In genomic region chr1:77313491-77313890, GRCh38 we compare ENCODE assay signal across 8 cellular contexts. TPM values are rescaled to one million over a fixed set of nuclear protein-coding genes. Genes with fewer than 3 reads are reported as not detected.
DNase-seq lines count a peak whose midpoint lies in the region; ATAC-seq and TF ChIP-seq lines count a peak whose summit lies in the region.

No MANE protein-coding gene starts in this region.

- H3K4me1 ChIP-seq in BE2C (no peaks in the 10 kb centered on the region), adrenal gland (replicated peaks in 1 of 2) (no peaks in the 10 kb centered on the region), heart right ventricle (no peaks in the 10 kb centered on the region)

- H3K4me3 ChIP-seq in BE2C (ENCODE audit: low read depth, low read length) (no peak overlapping the region), adrenal gland (no peak overlapping the region), heart right ventricle (no peak overlapping the region)

- no peaks in the 10 kb centered on the region for H3K27me3 ChIP-seq in BE2C
- no peaks in the 10 kb centered on the region for H3K27me3 ChIP-seq in adrenal gland
- no peaks in the 10 kb centered on the region for H3K27me3 ChIP-seq in heart right ventricle

- no peaks in the 10 kb centered on the region for H3K9me3 ChIP-seq in BE2C
- H3K9me3 ChIP-seq in adrenal gland (replicated peaks in 1 of 3): no peaks in the 10 kb centered on the region
- H3K9me3 ChIP-seq in heart right ventricle: no peaks in the 10 kb centered on the region

- 52 to 61% (median 55%) methylated on average over 8 of the region's 8 CpGs for WGBS in adrenal gland, 4 donors
- WGBS in heart right ventricle, 2 donors: 54 to 55% methylated on average over 8 of the region's 8 CpGs

- no peak overlapping the region for H3K27ac ChIP-seq in adrenal gland
- H3K27ac ChIP-seq in heart right ventricle: no peak overlapping the region

- peak; percentile 75 for ATAC-seq in GM19351 (IDR thresholded peaks at IDR 0.05; ENCODE audit: unreplicated experiment)
- no peak for ATAC-seq in GM18517 (IDR thresholded peaks at IDR 0.05; ENCODE audit: unreplicated experiment)
- no peak for ATAC-seq in heart right ventricle

- TF ChIP-seq CTCF in BE2C (IDR thresholded peaks at IDR 0.05; ENCODE audit: low read depth, low read length): peak; percentile 45
- TF ChIP-seq CTCF in adrenal gland (IDR thresholded peaks at IDR 0.05): peak in 3 of 6 experiments; percentile 22 to 35 (median 31)
- peak in 3 of 9 donors; percentile 7 to 28 (median 20) for TF ChIP-seq CTCF in heart right ventricle (IDR thresholded peaks at IDR 0.05)

- intact Hi-C loops in adrenal gland (cut with DNase I) (no loop called here), heart right ventricle (cut with DNase I) (no loop called here)

- DNase-seq in BE2C: peak; percentile 12
- peak; percentile 29 for DNase-seq in NCI-H460 (ENCODE audit: extremely low read depth, low read depth)
- peak in 6 of 7 donors; percentile 17 to 54 (median 26) for DNase-seq in adrenal gland
- peak; percentile 83 for DNase-seq in myocyte (ENCODE audit: low read depth)
- DNase-seq in cerebellum (ENCODE audit: low spot score): no peak
- DNase-seq in heart right ventricle: no peak

- H3K36me3 ChIP-seq in BE2C (no peaks in the 10 kb centered on the region), adrenal gland (replicated peaks in 1 of 2) (no peaks in the 10 kb centered on the region), heart right ventricle (no peaks in the 10 kb centered on the region)

- TF ChIP-seq POLR2A in adrenal gland (IDR thresholded peaks at IDR 0.05): no peak

RNA-seq across cellular contexts. Expression of gene AK5, which starts 31.7 kb away (rescaled TPM):
- 2.5 TPM for polyA plus RNA-seq in BE2C (2012; ENCODE audit: insufficient read depth, insufficient read length, low read depth)
- 1.4 TPM in 1 of 2 replicates, not detected in the other for total RNA-seq in NCI-H460 (2014; rRNA removed; shearing (Covaris generic))
- polyA plus RNA-seq in NCI-H460 (2014; cell fraction: nucleus; rRNA removed): 0.17 and 0.70 TPM in 2 replicates
- 1 to 10 TPM in 3 of 8 donors, under 1 TPM in 1, not detected in 4; 0.34 to 2.1 (median 1.1) TPM for total RNA-seq in adrenal gland
- polyA plus RNA-seq in adrenal gland: 1 to 10 TPM in 2 of 3 donors, under 1 TPM in 1; 0.64 to 2.3 (median 1.1) TPM
- 77.7 and 92.6 TPM in 2 replicates for total RNA-seq in myocyte
- polyA plus RNA-seq in myocyte (2012): 39.0 TPM
- total RNA-seq in cerebellum: 29.9 TPM
- total RNA-seq in heart right ventricle: 1 to 10 TPM in 4 of 10 donors, under 1 TPM in 6; 0.30 to 1.7 (median 0.97) TPM
- under 1 TPM; 0.25 to 0.51 TPM for polyA plus RNA-seq in heart right ventricle

Comparison
In these comparisons a context has a peak if more than half of its experiments do, and no peak if none do; other contexts are left out.
1. DNase-seq: peak in BE2C (single experiment), NCI-H460 (single experiment), adrenal gland (6 of 7) and myocyte (single experiment); none in cerebellum (single experiment) and heart right ventricle (0 of 2).
2. RNA of gene AK5, which starts 31.7 kb away (total RNA-seq): 77.7 to 92.6 TPM in myocyte and 29.9 TPM in cerebellum (single experiment); 1.4 TPM in NCI-H460, 0.30 to 1.7 TPM in heart right ventricle and 0.34 to 2.1 TPM in adrenal gland; every median in the first group is over 10 times any median in the second.